15 cellular contexts compared by ENCODE assay signal in genomic region chr5:35369965-35370790, GRCh38.
A peak's percentile ranks its signal among the peaks of the same experiment; 100 is the strongest.
DNase-seq lines count a peak whose midpoint lies in the region; ATAC-seq and TF ChIP-seq lines count a peak whose summit lies in the region.
"Had no signal": no experiment of that assay in that cellular context is flagged by ENCODE, and none has a peak within 500 bp of the region (broad histone marks: within the 10 kb centered on the region; RNA-seq: fewer than 3 reads in every experiment).

No MANE protein-coding gene starts in this region.

- no peaks in the 10 kb centered on the region for H3K4me1 ChIP-seq in testis
- H3K4me1 ChIP-seq in aorta (ENCODE audit: control insufficient read depth in 1 of 2, insufficient read depth in 2 of 2, low read length in 2 of 2) = no peaks in the 10 kb centered on the region
- H3K4me1 ChIP-seq: A549, Caco-2 had no signal

- H3K27me3 ChIP-seq in testis = no peaks in the 10 kb centered on the region
- no peaks in the 10 kb centered on the region for H3K27me3 ChIP-seq in aorta (ENCODE audit: control insufficient read depth in 1 of 2, insufficient read depth in 2 of 2, low read length in 1 of 2)
- H3K27me3 ChIP-seq: esophagus squamous epithelium had no signal

- H3K9me3 ChIP-seq in testis = no peaks in the 10 kb centered on the region
- no peaks in the 10 kb centered on the region for H3K9me3 ChIP-seq in aorta (ENCODE audit: control insufficient read depth, low read length)
- H3K9me3 ChIP-seq: A549, Caco-2, esophagus squamous epithelium had no signal

- TF ChIP-seq CTCF in testis (IDR thresholded peaks at IDR 0.05) = no peak

- H3K4me3 ChIP-seq in testis (no peak overlapping the region), aorta (ENCODE audit: low read length in 2 of 2) (no peak overlapping the region)
- H3K4me3 ChIP-seq: A549, esophagus squamous epithelium had no signal

- ATAC-seq in GM19023 (IDR thresholded peaks at IDR 0.05; ENCODE audit: unreplicated experiment) (no peak), aorta (ENCODE audit: low FRiP score) (no peak)
- ATAC-seq: A549, Right ventricle myocardium inferior had no signal

- 60 to 64% methylated on average over 7 of the region's 7 CpGs for WGBS in testis, 2 donors
- WGBS in aorta, 2 donors = 70 to 76% methylated on average over 7 of the region's 7 CpGs

- intact Hi-C loops in testis (cut with DNase I; ENCODE audit: low total_unique reads) (no loop called here), aorta (cut with DNase I) (no loop called here)

- DNase-seq in NCI-H1694 treated with DMSO at 0.1 percent for 48 hours (lab: John Stamatoyannopoulos, UW) (peak; percentile 34), NCI-H1694 (lab: John Stamatoyannopoulos, UW) (no peak), NCI-H2196 (lab: John Stamatoyannopoulos, UW; ENCODE audit: unreplicated experiment) (peak; percentile 3), cerebellum (ENCODE audit: low spot score) (peak; percentile 14), pons (ENCODE audit: low spot score) (peak; percentile 13), testis (no peak), aorta (no peak)
- DNase-seq: activated naive CD8-positive, alpha-beta T cell treated with anti-CD3 and anti-CD28 coated beads for 36 hours; Caco-2; esophagus squamous epithelium; immature natural killer cell; IMR-90 had no signal

- H3K27ac ChIP-seq in testis (no peak overlapping the region), aorta (ENCODE audit: low read depth in 1 of 2, low read length in 2 of 2) (no peak overlapping the region)
- H3K27ac ChIP-seq: A549, esophagus squamous epithelium had no signal

- H3K36me3 ChIP-seq in testis (ENCODE audit: low read depth, missing control alignments) = no peaks in the 10 kb centered on the region
- H3K36me3 ChIP-seq in aorta (ENCODE audit: control insufficient read depth in 1 of 2, insufficient read depth in 2 of 2, low read length in 1 of 2) = no peaks in the 10 kb centered on the region
- H3K36me3 ChIP-seq: esophagus squamous epithelium had no signal

- no peak for TF ChIP-seq POLR2A in testis (IDR thresholded peaks at IDR 0.05)

Comparison
In these comparisons a context has a peak if more than half of its experiments do, and no peak if none do; other contexts are left out.
1. DNase-seq: peak in NCI-H1694 treated with DMSO at 0.1 percent for 48 hours (single experiment), NCI-H2196 (single experiment), cerebellum (single experiment) and pons (single experiment); none in NCI-H1694 (single experiment), testis (single experiment) and aorta (0 of 2).